ENCODE assay signal across 8 cellular contexts in genomic region chr9:96777539-96777864, GRCh38. TPM values are rescaled to one million over a fixed set of nuclear protein-coding genes. Genes with fewer than 3 reads are reported as not detected.
DNase-seq lines count a peak whose midpoint lies in the region; ATAC-seq and TF ChIP-seq lines count a peak whose summit lies in the region.

No MANE protein-coding gene starts in this region.

- H3K36me3 ChIP-seq in endocrine pancreas (ENCODE audit: control insufficient read depth, insufficient read depth, low read length), result peaks cover 13% of the 10 kb centered on the region

- peaks cover 15% of the 10 kb centered on the region for H3K4me1 Mint-ChIP-seq in osteocyte (ENCODE audit: unreplicated experiment)

- H3K9ac ChIP-seq in endocrine pancreas (ENCODE audit: control insufficient read depth, insufficient read depth, low read length), result peak overlapping the region; percentile 76

- ATAC-seq in HG02610 (IDR thresholded peaks at IDR 0.05; ENCODE audit: unreplicated experiment) (no peak), HG02870 (IDR thresholded peaks at IDR 0.05; ENCODE audit: unreplicated experiment) (no peak), HG03439 (IDR thresholded peaks at IDR 0.05; ENCODE audit: unreplicated experiment) (no peak)

- H3K4me3 Mint-ChIP-seq in osteocyte (ENCODE audit: unreplicated experiment), result peak overlapping the region; percentile 96

- H3K27ac Mint-ChIP-seq in osteocyte (ENCODE audit: unreplicated experiment), result peak overlapping the region; percentile 91

- H3K4me3 ChIP-seq in endocrine pancreas (ENCODE audit: control insufficient read depth, insufficient read depth, low read length), result peak overlapping the region; percentile 87

- H3K9me3 ChIP-seq in endocrine pancreas (ENCODE audit: control insufficient read depth, low read length), result no peaks in the 10 kb centered on the region

- peaks cover 19% of the 10 kb centered on the region for H3K9me3 Mint-ChIP-seq in osteocyte (ENCODE audit: unreplicated experiment)

- peaks cover 7% of the 10 kb centered on the region for H3K4me1 ChIP-seq in endocrine pancreas (ENCODE audit: control insufficient read depth, insufficient read depth, low read length)

- no peak for TF ChIP-seq CTCF in osteocyte (IDR thresholded peaks at IDR 0.05)

- H3K36me3 Mint-ChIP-seq in osteocyte (ENCODE audit: unreplicated experiment), result peaks cover 29% of the 10 kb centered on the region

- DNase-seq in NCI-H146 (lab: John Stamatoyannopoulos, UW) (peak; percentile 75), NCI-H146 treated with DMSO at 0.1 percent for 48 hours (lab: John Stamatoyannopoulos, UW; ENCODE audit: unreplicated experiment) (no peak), NCI-H748 (lab: John Stamatoyannopoulos, UW; ENCODE audit: unreplicated experiment) (peak; percentile 80), osteocyte (ENCODE audit: extremely low spot score, unreplicated experiment) (no peak)

- no peaks in the 10 kb centered on the region for H3K27me3 Mint-ChIP-seq in osteocyte (ENCODE audit: unreplicated experiment)

- no peaks in the 10 kb centered on the region for H3K27me3 ChIP-seq in endocrine pancreas (ENCODE audit: control insufficient read depth, insufficient read depth, low read length)

RNA-seq across cellular contexts. Expression of gene ZNF510, which starts 0.4 kb away (rescaled TPM):
- total RNA-seq in osteocyte, result 10.9 and 11.5 TPM in 2 replicates

Comparison
In these comparisons a context has a peak if more than half of its experiments do, and no peak if none do; other contexts are left out.
1. DNase-seq: peak in NCI-H146 (single experiment) and NCI-H748 (single experiment); none in NCI-H146 treated with DMSO at 0.1 percent for 48 hours (single experiment) and osteocyte (single experiment).